In the genomic region with DNA sequence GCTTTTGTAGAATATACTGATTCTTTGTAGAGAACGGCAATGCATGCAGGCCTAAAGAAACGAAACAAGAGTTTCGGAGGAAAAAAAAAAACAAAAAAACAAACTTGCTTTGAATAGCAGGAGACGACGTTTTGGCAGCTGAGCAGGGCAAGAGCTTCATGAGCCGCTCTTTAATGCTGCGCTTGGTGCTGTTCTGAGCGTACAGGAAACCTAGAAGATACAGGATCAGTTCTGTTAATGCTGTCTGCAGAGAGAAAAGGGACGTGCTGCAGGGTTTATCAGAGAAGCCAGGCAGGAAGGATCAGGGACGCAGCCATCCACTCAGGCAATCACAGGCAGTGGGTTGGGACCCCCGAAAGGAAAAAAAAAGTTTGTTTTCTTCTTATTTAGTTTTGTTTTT, we compare ENCODE assay signal across 1 cellular context.
TF ChIP-seq lines count a peak whose summit lies in the region.

No MANE protein-coding gene starts in this region.

TF ChIP-seq in GM23338, 12 proteins besides CTCF, POLR2A, EP300 and RAD21 (continued from another document):
- TF ChIP-seq, protein P1, sequence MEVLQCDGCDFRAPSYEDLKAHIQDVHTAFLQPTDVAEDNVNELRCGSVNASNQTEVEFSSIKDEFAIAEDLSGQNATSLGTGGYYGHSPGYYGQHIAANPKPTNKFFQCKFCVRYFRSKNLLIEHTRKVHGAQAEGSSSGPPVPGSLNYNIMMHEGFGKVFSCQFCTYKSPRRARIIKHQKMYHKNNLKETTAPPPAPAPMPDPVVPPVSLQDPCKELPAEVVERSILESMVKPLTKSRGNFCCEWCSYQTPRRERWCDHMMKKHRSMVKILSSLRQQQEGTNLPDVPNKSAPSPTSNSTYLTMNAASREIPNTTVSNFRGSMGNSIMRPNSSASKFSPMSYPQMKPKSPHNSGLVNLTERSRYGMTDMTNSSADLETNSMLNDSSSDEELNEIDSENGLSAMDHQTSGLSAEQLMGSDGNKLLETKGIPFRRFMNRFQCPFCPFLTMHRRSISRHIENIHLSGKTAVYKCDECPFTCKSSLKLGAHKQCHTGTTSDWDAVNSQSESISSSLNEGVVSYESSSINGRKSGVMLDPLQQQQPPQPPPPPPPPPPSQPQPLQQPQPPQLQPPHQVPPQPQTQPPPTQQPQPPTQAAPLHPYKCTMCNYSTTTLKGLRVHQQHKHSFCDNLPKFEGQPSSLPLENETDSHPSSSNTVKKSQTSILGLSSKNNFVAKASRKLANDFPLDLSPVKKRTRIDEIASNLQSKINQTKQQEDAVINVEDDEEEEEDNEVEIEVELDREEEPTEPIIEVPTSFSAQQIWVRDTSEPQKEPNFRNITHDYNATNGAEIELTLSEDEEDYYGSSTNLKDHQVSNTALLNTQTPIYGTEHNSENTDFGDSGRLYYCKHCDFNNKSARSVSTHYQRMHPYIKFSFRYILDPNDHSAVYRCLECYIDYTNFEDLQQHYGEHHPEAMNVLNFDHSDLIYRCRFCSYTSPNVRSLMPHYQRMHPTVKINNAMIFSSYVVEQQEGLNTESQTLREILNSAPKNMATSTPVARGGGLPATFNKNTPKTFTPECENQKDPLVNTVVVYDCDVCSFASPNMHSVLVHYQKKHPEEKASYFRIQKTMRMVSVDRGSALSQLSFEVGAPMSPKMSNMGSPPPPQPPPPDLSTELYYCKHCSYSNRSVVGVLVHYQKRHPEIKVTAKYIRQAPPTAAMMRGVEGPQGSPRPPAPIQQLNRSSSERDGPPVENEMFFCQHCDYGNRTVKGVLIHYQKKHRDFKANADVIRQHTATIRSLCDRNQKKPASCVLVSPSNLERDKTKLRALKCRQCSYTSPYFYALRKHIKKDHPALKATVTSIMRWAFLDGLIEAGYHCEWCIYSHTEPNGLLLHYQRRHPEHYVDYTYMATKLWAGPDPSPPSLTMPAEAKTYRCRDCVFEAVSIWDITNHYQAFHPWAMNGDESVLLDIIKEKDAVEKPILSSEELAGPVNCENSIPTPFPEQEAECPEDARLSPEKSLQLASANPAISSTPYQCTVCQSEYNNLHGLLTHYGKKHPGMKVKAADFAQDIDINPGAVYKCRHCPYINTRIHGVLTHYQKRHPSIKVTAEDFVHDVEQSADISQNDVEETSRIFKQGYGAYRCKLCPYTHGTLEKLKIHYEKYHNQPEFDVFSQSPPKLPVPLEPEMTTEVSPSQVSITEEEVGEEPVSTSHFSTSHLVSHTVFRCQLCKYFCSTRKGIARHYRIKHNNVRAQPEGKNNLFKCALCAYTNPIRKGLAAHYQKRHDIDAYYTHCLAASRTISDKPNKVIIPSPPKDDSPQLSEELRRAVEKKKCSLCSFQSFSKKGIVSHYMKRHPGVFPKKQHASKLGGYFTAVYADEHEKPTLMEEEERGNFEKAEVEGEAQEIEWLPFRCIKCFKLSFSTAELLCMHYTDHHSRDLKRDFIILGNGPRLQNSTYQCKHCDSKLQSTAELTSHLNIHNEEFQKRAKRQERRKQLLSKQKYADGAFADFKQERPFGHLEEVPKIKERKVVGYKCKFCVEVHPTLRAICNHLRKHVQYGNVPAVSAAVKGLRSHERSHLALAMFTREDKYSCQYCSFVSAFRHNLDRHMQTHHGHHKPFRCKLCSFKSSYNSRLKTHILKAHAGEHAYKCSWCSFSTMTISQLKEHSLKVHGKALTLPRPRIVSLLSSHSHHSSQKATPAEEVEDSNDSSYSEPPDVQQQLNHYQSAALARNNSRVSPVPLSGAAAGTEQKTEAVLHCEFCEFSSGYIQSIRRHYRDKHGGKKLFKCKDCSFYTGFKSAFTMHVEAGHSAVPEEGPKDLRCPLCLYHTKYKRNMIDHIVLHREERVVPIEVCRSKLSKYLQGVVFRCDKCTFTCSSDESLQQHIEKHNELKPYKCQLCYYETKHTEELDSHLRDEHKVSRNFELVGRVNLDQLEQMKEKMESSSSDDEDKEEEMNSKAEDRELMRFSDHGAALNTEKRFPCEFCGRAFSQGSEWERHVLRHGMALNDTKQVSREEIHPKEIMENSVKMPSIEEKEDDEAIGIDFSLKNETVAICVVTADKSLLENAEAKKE (CRISPR knock-in tag; IDR thresholded peaks at IDR 0.05): no peak
- TF ChIP-seq ZNF331 (CRISPR knock-in tag; IDR thresholded peaks at IDR 0.05; ENCODE audit: low read depth): no peak
- TF ChIP-seq, protein P2, sequence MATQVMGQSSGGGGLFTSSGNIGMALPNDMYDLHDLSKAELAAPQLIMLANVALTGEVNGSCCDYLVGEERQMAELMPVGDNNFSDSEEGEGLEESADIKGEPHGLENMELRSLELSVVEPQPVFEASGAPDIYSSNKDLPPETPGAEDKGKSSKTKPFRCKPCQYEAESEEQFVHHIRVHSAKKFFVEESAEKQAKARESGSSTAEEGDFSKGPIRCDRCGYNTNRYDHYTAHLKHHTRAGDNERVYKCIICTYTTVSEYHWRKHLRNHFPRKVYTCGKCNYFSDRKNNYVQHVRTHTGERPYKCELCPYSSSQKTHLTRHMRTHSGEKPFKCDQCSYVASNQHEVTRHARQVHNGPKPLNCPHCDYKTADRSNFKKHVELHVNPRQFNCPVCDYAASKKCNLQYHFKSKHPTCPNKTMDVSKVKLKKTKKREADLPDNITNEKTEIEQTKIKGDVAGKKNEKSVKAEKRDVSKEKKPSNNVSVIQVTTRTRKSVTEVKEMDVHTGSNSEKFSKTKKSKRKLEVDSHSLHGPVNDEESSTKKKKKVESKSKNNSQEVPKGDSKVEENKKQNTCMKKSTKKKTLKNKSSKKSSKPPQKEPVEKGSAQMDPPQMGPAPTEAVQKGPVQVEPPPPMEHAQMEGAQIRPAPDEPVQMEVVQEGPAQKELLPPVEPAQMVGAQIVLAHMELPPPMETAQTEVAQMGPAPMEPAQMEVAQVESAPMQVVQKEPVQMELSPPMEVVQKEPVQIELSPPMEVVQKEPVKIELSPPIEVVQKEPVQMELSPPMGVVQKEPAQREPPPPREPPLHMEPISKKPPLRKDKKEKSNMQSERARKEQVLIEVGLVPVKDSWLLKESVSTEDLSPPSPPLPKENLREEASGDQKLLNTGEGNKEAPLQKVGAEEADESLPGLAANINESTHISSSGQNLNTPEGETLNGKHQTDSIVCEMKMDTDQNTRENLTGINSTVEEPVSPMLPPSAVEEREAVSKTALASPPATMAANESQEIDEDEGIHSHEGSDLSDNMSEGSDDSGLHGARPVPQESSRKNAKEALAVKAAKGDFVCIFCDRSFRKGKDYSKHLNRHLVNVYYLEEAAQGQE (IDR thresholded peaks at IDR 0.05; ENCODE audit: unreplicated experiment): no peak
- TF ChIP-seq ZNF114 (CRISPR knock-in tag; IDR thresholded peaks at IDR 0.05): no peak
- TF ChIP-seq STAT1 (IDR thresholded peaks at IDR 0.05; ENCODE audit: unreplicated experiment): no peak
- TF ChIP-seq, protein P3, sequence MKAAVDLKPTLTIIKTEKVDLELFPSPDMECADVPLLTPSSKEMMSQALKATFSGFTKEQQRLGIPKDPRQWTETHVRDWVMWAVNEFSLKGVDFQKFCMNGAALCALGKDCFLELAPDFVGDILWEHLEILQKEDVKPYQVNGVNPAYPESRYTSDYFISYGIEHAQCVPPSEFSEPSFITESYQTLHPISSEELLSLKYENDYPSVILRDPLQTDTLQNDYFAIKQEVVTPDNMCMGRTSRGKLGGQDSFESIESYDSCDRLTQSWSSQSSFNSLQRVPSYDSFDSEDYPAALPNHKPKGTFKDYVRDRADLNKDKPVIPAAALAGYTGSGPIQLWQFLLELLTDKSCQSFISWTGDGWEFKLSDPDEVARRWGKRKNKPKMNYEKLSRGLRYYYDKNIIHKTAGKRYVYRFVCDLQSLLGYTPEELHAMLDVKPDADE (IDR thresholded peaks at IDR 0.05): no peak
- TF ChIP-seq NANOG (IDR thresholded peaks at IDR 0.05; ENCODE audit: borderline replicate concordance): no peak
- no peak for TF ChIP-seq EZH2 (IDR thresholded peaks at IDR 0.05; ENCODE audit: low read depth, unreplicated experiment)
- TF ChIP-seq JUNB (IDR thresholded peaks at IDR 0.05; ENCODE audit: unreplicated experiment): no peak
- TF ChIP-seq EZH2phosphoT487 (IDR thresholded peaks at IDR 0.05; ENCODE audit: unreplicated experiment): no peak
- no peak for TF ChIP-seq CREB1 (CRISPR knock-in tag; IDR thresholded peaks at IDR 0.05; ENCODE audit: low read depth)
